Comparison of ENCODE assay signal across 9 cellular contexts in the genomic region with DNA sequence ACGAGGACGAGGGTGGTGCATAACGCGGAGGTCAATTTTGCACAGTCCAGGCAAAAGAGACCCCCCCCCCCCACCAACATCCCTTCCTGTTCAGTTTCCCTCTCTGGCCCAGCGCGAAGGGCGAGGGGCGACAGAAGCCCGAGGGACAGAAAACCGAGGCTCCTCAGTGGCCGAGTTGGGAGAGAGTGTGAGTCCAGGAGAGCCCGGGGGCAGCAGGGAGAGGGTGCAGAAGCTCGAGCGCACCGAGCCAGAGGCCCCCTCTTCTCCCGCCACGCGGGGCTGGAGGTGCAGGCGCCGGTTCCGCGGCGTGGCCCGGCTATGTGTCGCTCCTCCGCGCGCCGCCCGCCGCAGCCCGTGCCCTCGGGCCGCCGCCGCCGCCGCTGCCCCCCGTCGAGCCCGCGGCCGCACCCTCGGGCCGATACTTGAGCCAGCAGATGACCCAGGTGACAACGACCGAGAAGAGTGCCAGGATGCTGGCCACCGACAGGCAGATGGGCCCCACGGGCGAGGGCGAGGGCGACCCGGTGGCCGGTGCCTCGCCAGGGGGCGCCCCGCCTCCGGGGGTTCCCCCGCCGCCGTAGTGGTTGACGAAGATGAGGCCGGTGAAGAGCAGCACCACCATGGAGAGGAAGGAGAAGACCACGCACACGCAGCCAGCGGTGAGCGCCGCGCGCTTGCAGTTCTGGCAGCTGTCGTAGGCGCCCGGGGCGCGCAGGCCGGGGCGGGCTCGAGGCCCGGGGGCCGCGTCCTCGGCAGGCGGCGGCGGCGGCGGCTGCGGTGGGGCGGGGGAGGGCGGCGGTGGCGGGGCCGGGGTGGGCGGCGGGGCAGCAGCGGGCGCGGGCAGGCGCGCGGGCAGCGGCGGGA. TPM values are rescaled to one million over a fixed set of nuclear protein-coding genes. Genes with fewer than 3 reads are reported as not detected.
DNase-seq lines count a peak whose midpoint lies in the region; ATAC-seq and TF ChIP-seq lines count a peak whose summit lies in the region.
"Had no signal": no experiment of that assay in that cellular context is flagged by ENCODE, and none has a peak within 500 bp of the region (broad histone marks: within the 10 kb centered on the region; RNA-seq: fewer than 3 reads in every experiment).

No MANE protein-coding gene starts in this region.

- 3 to 4% methylated on average over 45 to 70 of the region's 103 CpGs for WGBS in GM23248 (ENCODE audit: low coverage in 1 of 2, low lambda C conversion rate in 2 of 2, missing lambda C conversion rate in 2 of 2), 2 experiments
- WGBS in esophagus squamous epithelium, 2 donors = 0% methylated on average over 1 of the region's 103 CpGs; no CpG with 5 or more reads in 1 of the 2 donors

- H3K9me3 ChIP-seq in GM23248 (ENCODE audit: low read depth) (no peaks in the 10 kb centered on the region), esophagus squamous epithelium (no peaks in the 10 kb centered on the region)

- intact Hi-C loops in esophagus squamous epithelium (cut with DNase I) = loop anchor here (5.0 kb wide), 2 partner anchors 243 to 293 kb away; no protein-coding TSS in a partner anchor

- no peaks in the 10 kb centered on the region for H3F3A ChIP-seq in GM23248 (ENCODE audit: insufficient read depth)

- H3K27me3 Mint-ChIP-seq in T-cell (peaks cover 55 to 65% of the 10 kb centered on the region in 2 donors), neural crest cell (ENCODE audit: low read depth) (peaks cover 77% of the 10 kb centered on the region)

- peak overlapping the region; percentile 37; the same call in 1 of the 2 replicates for H2AFZ ChIP-seq in GM23248
- peak overlapping the region; percentile 72 for H2AFZ ChIP-seq in KMS-11 (ENCODE audit: low read depth)

- H3K9ac ChIP-seq in GM23248 (no peak overlapping the region), KMS-11 (peak overlapping the region; percentile 70; the same call in 1 of the 2 replicates)

- H3K4me1 ChIP-seq in GM23248 (ENCODE audit: insufficient read depth) (no peaks in the 10 kb centered on the region), KMS-11 (ENCODE audit: low read depth, poor library complexity, severe bottlenecking) (peaks cover 48% of the 10 kb centered on the region), esophagus squamous epithelium (peaks cover 13 to 30% (median 19%) of the 10 kb centered on the region in 3 donors)

- CTCF ChIA-PET in T-cell (lab: Charles Lee) = interaction anchor here in 1 of 2 donors (0.6 to 1.4 kb wide), 8 partner anchors 27 to 336 kb away, joined by 3 to 20 read pairs (median 4); no protein-coding TSS in a partner anchor

- peak overlapping the region; percentile 66 for H3K4me3 ChIP-seq in GM23248
- H3K4me3 ChIP-seq in KMS-11 (IDR thresholded peaks at IDR 0.05; ENCODE audit: insufficient read depth, low read depth, low read length) = peak overlapping the region; percentile 68
- H3K4me3 ChIP-seq in esophagus squamous epithelium = peak overlapping the region; percentile 47 to 72 (median 52)

- H3K4me2 ChIP-seq in GM23248 (ENCODE audit: unreplicated experiment) (peak overlapping the region; percentile 77), KMS-11 (peak overlapping the region; percentile 67)

- in situ Hi-C loops in GM23248 (cut with MboI) = no loop called here

- POLR2A ChIA-PET in T-cell (lab: Charles Lee) = interaction anchor here in 1 of 2 donors (0.6 kb wide), 1 partner anchor 107 kb away, joined by 16 read pairs; no protein-coding TSS in a partner anchor

- no peaks in the 10 kb centered on the region for H3K79me2 ChIP-seq in GM23248 (ENCODE audit: insufficient read depth)
- H3K79me2 ChIP-seq in KMS-11 (ENCODE audit: insufficient read depth, low read depth) = no peaks in the 10 kb centered on the region

- peak; percentile 46 to 69 (median 49) for ATAC-seq in T-cell (replicated peaks in 1 of 4)

- H3K27ac ChIP-seq in GM23248 (no peak overlapping the region), KMS-11 (peak overlapping the region; percentile 70), esophagus squamous epithelium (peak overlapping the region in 1 of 4 donors; percentile 44)

- H4K20me1 ChIP-seq in GM23248 (ENCODE audit: insufficient read depth) = no peaks in the 10 kb centered on the region
- no peaks in the 10 kb centered on the region for H4K20me1 ChIP-seq in KMS-11 (ENCODE audit: insufficient read depth)

- DNase-seq in SIG-M5 treated with dmso at 0.1 percent for 504 hours (lab: John Stamatoyannopoulos, UW; ENCODE audit: unreplicated experiment) (peak; percentile 17), SIG-M5 (lab: John Stamatoyannopoulos, UW) (no peak), GM23248 (peak; percentile 41), T-cell (peak in 1 of 34 experiments; percentile 15), esophagus squamous epithelium (lab: John Stamatoyannopoulos, UW) (no peak), neural crest cell (ENCODE audit: low read depth, low spot score) (peak; percentile 35), NOMO-1 treated with DMSO at 0.1 percent for 48 hours (lab: John Stamatoyannopoulos, UW; ENCODE audit: unreplicated experiment) (no peak)

- H3K27me3 ChIP-seq in GM23248 (replicated peaks; ENCODE audit: insufficient read depth) (peaks cover 71% of the 10 kb centered on the region), KMS-11 (ENCODE audit: insufficient read depth, low read depth) (no peaks in the 10 kb centered on the region), esophagus squamous epithelium (peaks cover 0 to 89% (median 9%) of the 10 kb centered on the region in 4 donors)

- H3K36me3 ChIP-seq in GM23248 (ENCODE audit: low read depth) (no peaks in the 10 kb centered on the region), KMS-11 (ENCODE audit: insufficient read depth) (no peaks in the 10 kb centered on the region), esophagus squamous epithelium (no peaks in the 10 kb centered on the region)

- TF ChIP-seq POLR2A in esophagus squamous epithelium (IDR thresholded peaks at IDR 0.05) = no peak

- TF ChIP-seq CTCF in KMS-11 (conservative IDR thresholded peaks at IDR 0.05; ENCODE audit: low read depth, low read length) = peak; percentile 25; the same call in 1 of the 2 replicates
- TF ChIP-seq CTCF in esophagus squamous epithelium (IDR thresholded peaks at IDR 0.05) = peak in 3 of 6 experiments; percentile 23 to 43 (median 29)
- TF ChIP-seq CTCF in neural crest cell (conservative IDR thresholded peaks at IDR 0.05) = peak; percentile 50

- H3K36me3 Mint-ChIP-seq in T-cell (no peaks in the 10 kb centered on the region), neural crest cell (ENCODE audit: low read depth) (no peaks in the 10 kb centered on the region)

- H3K4me3 Mint-ChIP-seq in T-cell = peak overlapping the region; percentile 65 to 78 (median 73)
- H3K4me3 Mint-ChIP-seq in neural crest cell = peak overlapping the region; percentile 89

- peaks cover 4 to 13% (median 9%) of the 10 kb centered on the region in 3 donors for H3K4me1 Mint-ChIP-seq in T-cell
- peaks cover 18% of the 10 kb centered on the region for H3K4me1 Mint-ChIP-seq in neural crest cell

- H3K27ac Mint-ChIP-seq in T-cell = no peak overlapping the region
- H3K27ac Mint-ChIP-seq in neural crest cell (ENCODE audit: unreplicated experiment) = no peak overlapping the region

- H3K9me2 ChIP-seq in GM23248 (ENCODE audit: insufficient read depth) = no peaks in the 10 kb centered on the region

- H3K9me3 Mint-ChIP-seq in T-cell (no peaks in the 10 kb centered on the region), neural crest cell (no peaks in the 10 kb centered on the region)

RNA-seq across cellular contexts. Expression of a gene that starts 20.1 kb away (rescaled TPM):
- not detected in 2 replicates for total RNA-seq in GM23248 (2014; rRNA removed; shearing (Covaris generic))
- not detected in 2 replicates for polyA plus RNA-seq in GM23248 (2016; fragmentation: Nextera tagmentation; extraction: Ambion mirVana)
- not detected for total RNA-seq in T-cell
- not detected for total RNA-seq in esophagus squamous epithelium
- 52.1 and 52.2 TPM in 2 replicates for total RNA-seq in neural crest cell
- total RNA-seq: glomerular endothelial cell had no signal

Comparison
In these comparisons a context has a peak if more than half of its experiments do, and no peak if none do; other contexts are left out.
1. DNase-seq: peak in SIG-M5 treated with dmso at 0.1 percent for 504 hours (single experiment), GM23248 (single experiment) and neural crest cell (single experiment); none in SIG-M5 (single experiment), esophagus squamous epithelium (single experiment) and NOMO-1 treated with DMSO at 0.1 percent for 48 hours (single experiment).
2. RNA of a gene that starts 20.1 kb away (total RNA-seq): 52.1 to 52.2 TPM in neural crest cell; not detected in GM23248, not detected in T-cell and not detected in esophagus squamous epithelium; every median in the first group is over 10 times any median in the second.
3. Peak in every context shown above with its lines, with median percentiles within 50 percentile points of each other: H3K4me3 ChIP-seq.